ENCODE assay signal across 22 cellular contexts in genomic region chr17:72737291-72737690, GRCh38.
DNase-seq lines count a peak whose midpoint lies in the region; ATAC-seq and TF ChIP-seq lines count a peak whose summit lies in the region.
"Had no signal": no experiment of that assay in that cellular context is flagged by ENCODE, and none has a peak within 500 bp of the region (broad histone marks: within the 10 kb centered on the region; RNA-seq: fewer than 3 reads in every experiment).

No MANE protein-coding gene starts in this region.

- 89% methylated on average over 1 of the region's 1 CpG for WGBS in liver

- DNase-seq in left lobe of liver (ENCODE audit: low spot score) (no peak), NCI-H1694 treated with DMSO at 0.1 percent for 48 hours (lab: John Stamatoyannopoulos, UW) (no peak), substantia nigra (lab: John Stamatoyannopoulos, UW) (no peak)
- DNase-seq: 8988T; ACHN; BE2C; C1 segment of cervical spinal cord; CD4-positive, alpha-beta memory T cell; CD4-positive, CD25-positive, alpha-beta regulatory T cell; CD8-positive, alpha-beta memory T cell; COR-L47; DMS 273 treated with DMSO at 0.1 percent for 48 hours; DMS153; DMS53; DMS79; DND-41; EL; GDM1 had no signal

- peaks cover 0 to 3% (median 1%) of the 10 kb centered on the region in 4 donors for H3K4me1 ChIP-seq in liver (ENCODE audit: control insufficient read depth in 4 of 4, insufficient read depth in 4 of 4, low read length in 3 of 4)

- no peak overlapping the region for H3K27ac ChIP-seq in liver (ENCODE audit: low read depth in 1 of 2, low read length in 2 of 2)
- H3K27ac ChIP-seq in substantia nigra (ENCODE audit: low read depth, low read length, poor library complexity, severe bottlenecking) = no peak overlapping the region
- H3K27ac ChIP-seq: BLaER1 had no signal

- no peaks in the 10 kb centered on the region for H3K27me3 ChIP-seq in liver (ENCODE audit: control insufficient read depth in 4 of 4, insufficient read depth in 4 of 4, low read length in 3 of 4)
- H3K27me3 ChIP-seq: BE2C, BLaER1 had no signal

- no peak overlapping the region for H3K4me3 ChIP-seq in liver (ENCODE audit: low read depth in 1 of 3, low read length in 3 of 3)
- H3K4me3 ChIP-seq: BLaER1, GM12878 had no signal

- TF ChIP-seq CTCF in liver (IDR thresholded peaks at IDR 0.05; ENCODE audit: low read depth, low read length, missing input control) = no peak

- no peak for TF ChIP-seq RAD21 in liver (IDR thresholded peaks at IDR 0.05)

- ATAC-seq in left lobe of liver (peak; percentile 71), GM21526 (IDR thresholded peaks at IDR 0.05; ENCODE audit: low FRiP score, unreplicated experiment) (no peak)
- ATAC-seq: GM12878 had no signal

- H3K9ac ChIP-seq in liver (ENCODE audit: low read depth in 1 of 2, low read length in 2 of 2) = no peak overlapping the region
- H3K9ac ChIP-seq: BLaER1 had no signal

- H3K36me3 ChIP-seq in liver (ENCODE audit: control insufficient read depth in 4 of 4, insufficient read depth in 3 of 4, low read depth in 1 of 4, low read length in 3 of 4) = peaks cover 0 to 6% (median 1%) of the 10 kb centered on the region in 4 donors
- H3K36me3 ChIP-seq: BE2C had no signal

- no peaks in the 10 kb centered on the region for H3K9me3 ChIP-seq in liver (ENCODE audit: control insufficient read depth in 4 of 4, low read length in 3 of 4)
- H3K9me3 ChIP-seq: BE2C, BLaER1 had no signal

TF ChIP-seq in liver, 16 proteins besides CTCF, POLR2A, EP300 and RAD21:
- TF ChIP-seq FOXA2 (IDR thresholded peaks at IDR 0.05) (no peak), HNF4A (conservative IDR thresholded peaks at IDR 0.05) (peak; percentile 5 to 49), RXRA (IDR thresholded peaks at IDR 0.05) (no peak), HNF4G (IDR thresholded peaks at IDR 0.05) (no peak), TAF1 (conservative IDR thresholded peaks at IDR 0.05) (no peak), NR2F2 (IDR thresholded peaks at IDR 0.05) (no peak), YY1 (IDR thresholded peaks at IDR 0.05) (no peak)
- TF ChIP-seq, protein P1, sequence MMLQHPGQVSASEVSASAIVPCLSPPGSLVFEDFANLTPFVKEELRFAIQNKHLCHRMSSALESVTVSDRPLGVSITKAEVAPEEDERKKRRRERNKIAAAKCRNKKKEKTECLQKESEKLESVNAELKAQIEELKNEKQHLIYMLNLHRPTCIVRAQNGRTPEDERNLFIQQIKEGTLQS (IDR thresholded peaks at IDR 0.05) = no peak
- TF ChIP-seq, protein P2, sequence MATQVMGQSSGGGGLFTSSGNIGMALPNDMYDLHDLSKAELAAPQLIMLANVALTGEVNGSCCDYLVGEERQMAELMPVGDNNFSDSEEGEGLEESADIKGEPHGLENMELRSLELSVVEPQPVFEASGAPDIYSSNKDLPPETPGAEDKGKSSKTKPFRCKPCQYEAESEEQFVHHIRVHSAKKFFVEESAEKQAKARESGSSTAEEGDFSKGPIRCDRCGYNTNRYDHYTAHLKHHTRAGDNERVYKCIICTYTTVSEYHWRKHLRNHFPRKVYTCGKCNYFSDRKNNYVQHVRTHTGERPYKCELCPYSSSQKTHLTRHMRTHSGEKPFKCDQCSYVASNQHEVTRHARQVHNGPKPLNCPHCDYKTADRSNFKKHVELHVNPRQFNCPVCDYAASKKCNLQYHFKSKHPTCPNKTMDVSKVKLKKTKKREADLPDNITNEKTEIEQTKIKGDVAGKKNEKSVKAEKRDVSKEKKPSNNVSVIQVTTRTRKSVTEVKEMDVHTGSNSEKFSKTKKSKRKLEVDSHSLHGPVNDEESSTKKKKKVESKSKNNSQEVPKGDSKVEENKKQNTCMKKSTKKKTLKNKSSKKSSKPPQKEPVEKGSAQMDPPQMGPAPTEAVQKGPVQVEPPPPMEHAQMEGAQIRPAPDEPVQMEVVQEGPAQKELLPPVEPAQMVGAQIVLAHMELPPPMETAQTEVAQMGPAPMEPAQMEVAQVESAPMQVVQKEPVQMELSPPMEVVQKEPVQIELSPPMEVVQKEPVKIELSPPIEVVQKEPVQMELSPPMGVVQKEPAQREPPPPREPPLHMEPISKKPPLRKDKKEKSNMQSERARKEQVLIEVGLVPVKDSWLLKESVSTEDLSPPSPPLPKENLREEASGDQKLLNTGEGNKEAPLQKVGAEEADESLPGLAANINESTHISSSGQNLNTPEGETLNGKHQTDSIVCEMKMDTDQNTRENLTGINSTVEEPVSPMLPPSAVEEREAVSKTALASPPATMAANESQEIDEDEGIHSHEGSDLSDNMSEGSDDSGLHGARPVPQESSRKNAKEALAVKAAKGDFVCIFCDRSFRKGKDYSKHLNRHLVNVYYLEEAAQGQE (IDR thresholded peaks at IDR 0.05) = no peak
